ENCODE assay signal across 1 cellular context in the genomic region with DNA sequence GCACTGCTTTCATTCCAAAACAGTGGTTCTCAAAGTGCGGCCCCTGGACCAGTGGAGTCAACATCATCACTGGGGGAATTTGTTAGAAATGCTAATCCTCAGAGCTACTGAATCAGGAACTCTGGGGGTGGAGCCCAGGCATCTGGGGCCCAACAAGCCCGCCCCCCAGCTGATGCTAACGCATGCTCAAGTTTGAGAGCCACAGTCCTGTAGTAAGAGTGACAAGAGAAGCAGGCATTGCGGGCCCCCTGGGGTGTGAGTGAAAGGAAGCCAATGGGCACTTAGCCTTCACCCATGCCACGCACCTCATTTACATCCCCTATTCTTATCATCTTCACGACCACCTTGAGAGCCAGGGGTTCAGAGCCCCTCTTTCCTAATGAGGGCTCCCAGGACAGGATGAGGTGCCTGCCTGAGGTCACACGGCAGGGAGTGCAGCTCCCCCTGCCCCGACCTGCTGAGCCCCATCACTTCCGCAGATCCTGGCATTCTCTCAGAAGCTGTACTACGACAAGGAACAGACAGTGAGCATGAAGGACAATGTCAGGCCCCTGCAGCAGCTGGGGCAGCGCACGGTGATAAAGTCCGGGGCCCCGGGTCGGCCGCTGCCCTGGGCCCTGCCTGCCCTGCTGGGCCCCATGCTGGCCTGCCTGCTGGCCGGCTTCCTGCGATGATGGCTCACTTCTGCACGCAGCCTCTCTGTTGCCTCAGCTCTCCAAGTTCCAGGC.
TF ChIP-seq lines count a peak whose summit lies in the region.

No MANE protein-coding gene starts in this region.

TF ChIP-seq in K562, 482 proteins besides CTCF, POLR2A, EP300 and RAD21 (continued from another document):
- TF ChIP-seq RBFOX2 (IDR thresholded peaks at IDR 0.05; ENCODE audit: low read depth, low read length) = no peak
- TF ChIP-seq ATF7 (IDR thresholded peaks at IDR 0.05) = no peak
- no peak for TF ChIP-seq PHB2 (IDR thresholded peaks at IDR 0.05; ENCODE audit: low read depth)
- TF ChIP-seq BRD4 (IDR thresholded peaks at IDR 0.05) = no peak
- TF ChIP-seq, protein P1, sequence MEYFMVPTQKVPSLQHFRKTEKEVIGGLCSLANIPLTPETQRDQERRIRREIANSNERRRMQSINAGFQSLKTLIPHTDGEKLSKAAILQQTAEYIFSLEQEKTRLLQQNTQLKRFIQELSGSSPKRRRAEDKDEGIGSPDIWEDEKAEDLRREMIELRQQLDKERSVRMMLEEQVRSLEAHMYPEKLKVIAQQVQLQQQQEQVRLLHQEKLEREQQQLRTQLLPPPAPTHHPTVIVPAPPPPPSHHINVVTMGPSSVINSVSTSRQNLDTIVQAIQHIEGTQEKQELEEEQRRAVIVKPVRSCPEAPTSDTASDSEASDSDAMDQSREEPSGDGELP (CRISPR knock-in tag; IDR thresholded peaks at IDR 0.05; ENCODE audit: borderline replicate concordance) = peak; percentile 55; the same call in 1 of the 2 replicates
- TF ChIP-seq, protein P2, sequence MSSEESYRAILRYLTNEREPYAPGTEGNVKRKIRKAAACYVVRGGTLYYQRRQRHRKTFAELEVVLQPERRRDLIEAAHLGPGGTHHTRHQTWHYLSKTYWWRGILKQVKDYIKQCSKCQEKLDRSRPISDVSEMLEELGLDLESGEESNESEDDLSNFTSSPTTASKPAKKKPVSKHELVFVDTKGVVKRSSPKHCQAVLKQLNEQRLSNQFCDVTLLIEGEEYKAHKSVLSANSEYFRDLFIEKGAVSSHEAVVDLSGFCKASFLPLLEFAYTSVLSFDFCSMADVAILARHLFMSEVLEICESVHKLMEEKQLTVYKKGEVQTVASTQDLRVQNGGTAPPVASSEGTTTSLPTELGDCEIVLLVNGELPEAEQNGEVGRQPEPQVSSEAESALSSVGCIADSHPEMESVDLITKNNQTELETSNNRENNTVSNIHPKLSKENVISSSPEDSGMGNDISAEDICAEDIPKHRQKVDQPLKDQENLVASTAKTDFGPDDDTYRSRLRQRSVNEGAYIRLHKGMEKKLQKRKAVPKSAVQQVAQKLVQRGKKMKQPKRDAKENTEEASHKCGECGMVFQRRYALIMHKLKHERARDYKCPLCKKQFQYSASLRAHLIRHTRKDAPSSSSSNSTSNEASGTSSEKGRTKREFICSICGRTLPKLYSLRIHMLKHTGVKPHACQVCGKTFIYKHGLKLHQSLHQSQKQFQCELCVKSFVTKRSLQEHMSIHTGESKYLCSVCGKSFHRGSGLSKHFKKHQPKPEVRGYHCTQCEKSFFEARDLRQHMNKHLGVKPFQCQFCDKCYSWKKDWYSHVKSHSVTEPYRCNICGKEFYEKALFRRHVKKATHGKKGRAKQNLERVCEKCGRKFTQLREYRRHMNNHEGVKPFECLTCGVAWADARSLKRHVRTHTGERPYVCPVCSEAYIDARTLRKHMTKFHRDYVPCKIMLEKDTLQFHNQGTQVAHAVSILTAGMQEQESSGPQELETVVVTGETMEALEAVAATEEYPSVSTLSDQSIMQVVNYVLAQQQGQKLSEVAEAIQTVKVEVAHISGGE (CRISPR knock-in tag; IDR thresholded peaks at IDR 0.05) = peak in 1 of 3 experiments; percentile 55; a peak in 1 of 6 replicates
